In genomic region chr20:45833030-45833882, GRCh38 we compare ENCODE assay signal across 8 cellular contexts. TPM values are rescaled to one million over a fixed set of nuclear protein-coding genes. Genes with fewer than 3 reads are reported as not detected.
DNase-seq lines count a peak whose midpoint lies in the region; ATAC-seq and TF ChIP-seq lines count a peak whose summit lies in the region.

Gene SNX21, plus strand, starts transcription at chr20:45833799. Its CDS starts 121 bp downstream, at chr20:45833920.

- peak within 1 kb of the TSS; percentile 28 for H3K27ac Mint-ChIP-seq in activated T-cell treated with anti-CD3 and anti-CD28 coated beads, Interleukin-2, amount 50 U/mL, for 72 hours

- no peaks in the 10 kb centered on the region for H3K36me3 Mint-ChIP-seq in activated T-cell treated with anti-CD3 and anti-CD28 coated beads, Interleukin-2, amount 50 U/mL, for 72 hours (ENCODE audit: insufficient read depth in 2 of 2)

- peak within 1 kb of the TSS; percentile 58 to 85 (median 78) for H3K4me3 ChIP-seq in esophagus squamous epithelium
- H3K4me3 ChIP-seq in mononuclear cell (ENCODE audit: low read length), result peak within 1 kb of the TSS; percentile 51

- no peaks in the 10 kb centered on the region for H3K27me3 ChIP-seq in esophagus squamous epithelium
- H3K27me3 ChIP-seq in mononuclear cell (ENCODE audit: insufficient read depth, low read length), result no peaks in the 10 kb centered on the region

- no peak for TF ChIP-seq POLR2A in esophagus squamous epithelium (IDR thresholded peaks at IDR 0.05)

- peak within 1 kb of the TSS; percentile 88 to 95 (median 91) for H3K27ac ChIP-seq in esophagus squamous epithelium
- peak within 1 kb of the TSS; percentile 79 for H3K27ac ChIP-seq in substantia nigra (ENCODE audit: low read depth, low read length, poor library complexity, severe bottlenecking)

- H3K4me3 Mint-ChIP-seq in activated T-cell treated with anti-CD3 and anti-CD28 coated beads, Interleukin-2, amount 50 U/mL, for 72 hours, result peak within 1 kb of the TSS; percentile 83 to 97

- TF ChIP-seq CTCF in GM20000 (IDR thresholded peaks at IDR 0.05; ENCODE audit: extremely low read depth, missing control alignments), result no peak
- TF ChIP-seq CTCF in esophagus squamous epithelium (IDR thresholded peaks at IDR 0.05), result no peak

- H3K4me1 Mint-ChIP-seq in activated T-cell treated with anti-CD3 and anti-CD28 coated beads, Interleukin-2, amount 50 U/mL, for 72 hours (ENCODE audit: low read depth), result peaks cover 10% of the 10 kb centered on the region

- H3K27me3 Mint-ChIP-seq in activated T-cell treated with anti-CD3 and anti-CD28 coated beads, Interleukin-2, amount 50 U/mL, for 72 hours (ENCODE audit: low read depth), result no peaks in the 10 kb centered on the region

- no peaks in the 10 kb centered on the region for H3K9me3 Mint-ChIP-seq in activated T-cell treated with anti-CD3 and anti-CD28 coated beads, Interleukin-2, amount 50 U/mL, for 72 hours

- H3K4me1 ChIP-seq in esophagus squamous epithelium (peaks cover 30 to 69% (median 37%) of the 10 kb centered on the region in 3 donors), mononuclear cell (ENCODE audit: insufficient read depth, low read length) (peaks cover 43% of the 10 kb centered on the region)

- H3K36me3 ChIP-seq in esophagus squamous epithelium, result peaks cover 0 to 15% (median 0%) of the 10 kb centered on the region in 3 donors

- ATAC-seq in activated T-cell treated with anti-CD3 and anti-CD28 coated beads, Interleukin-2, amount 50 U/mL, for 72 hours (replicated peaks in 1 of 2), result peak; percentile 69 to 73

- H3K9me3 ChIP-seq in esophagus squamous epithelium (no peaks in the 10 kb centered on the region), mononuclear cell (ENCODE audit: low read depth, low read length) (no peaks in the 10 kb centered on the region)

- intact Hi-C loops in esophagus squamous epithelium (cut with DNase I), result no loop called here

- 5 to 6% methylated on average over 15 to 19 of the region's 35 CpGs for WGBS in esophagus squamous epithelium, 2 donors

- DNase-seq in AML-193 (lab: John Stamatoyannopoulos, UW) (peak; percentile 55 to 62), GM20000 (ENCODE audit: low spot score) (peak; percentile 75), NCI-H226 (peak; percentile 91), esophagus squamous epithelium (lab: John Stamatoyannopoulos, UW) (no peak), substantia nigra (lab: John Stamatoyannopoulos, UW) (peak in 45 of 49 donors; percentile 26 to 95 (median 60)), NCI-H2107 (lab: John Stamatoyannopoulos, UW) (no peak)
- peak; percentile 28 to 41 for DNase-seq in activated T-cell treated with anti-CD3 and anti-CD28 coated beads, Interleukin-2, amount 50 U/mL, for 72 hours

RNA-seq across cellular contexts. Expression of gene SNX21, which starts in this region (rescaled TPM):
- total RNA-seq in activated T-cell treated with anti-CD3 and anti-CD28 coated beads, Interleukin-2, amount 50 U/mL, for 72 hours, result 1 to 10 TPM; 1.8 to 2.4 TPM
- 10 to 100 TPM; 21.2 to 43.2 (median 37.4) TPM for total RNA-seq in esophagus squamous epithelium
- 5.7 TPM for total RNA-seq in mononuclear cell

Comparison
In these comparisons a context has a peak if more than half of its experiments do, and no peak if none do; other contexts are left out.
1. DNase-seq: peak in AML-193 (2 of 2), GM20000 (single experiment), NCI-H226 (single experiment), activated T-cell treated with anti-CD3 and anti-CD28 coated beads, Interleukin-2, amount 50 U/mL, for 72 hours (2 of 2) and substantia nigra (45 of 49); none in esophagus squamous epithelium (single experiment) and NCI-H2107 (single experiment).